Comparison of ENCODE assay signal across 8 cellular contexts in the genomic region with DNA sequence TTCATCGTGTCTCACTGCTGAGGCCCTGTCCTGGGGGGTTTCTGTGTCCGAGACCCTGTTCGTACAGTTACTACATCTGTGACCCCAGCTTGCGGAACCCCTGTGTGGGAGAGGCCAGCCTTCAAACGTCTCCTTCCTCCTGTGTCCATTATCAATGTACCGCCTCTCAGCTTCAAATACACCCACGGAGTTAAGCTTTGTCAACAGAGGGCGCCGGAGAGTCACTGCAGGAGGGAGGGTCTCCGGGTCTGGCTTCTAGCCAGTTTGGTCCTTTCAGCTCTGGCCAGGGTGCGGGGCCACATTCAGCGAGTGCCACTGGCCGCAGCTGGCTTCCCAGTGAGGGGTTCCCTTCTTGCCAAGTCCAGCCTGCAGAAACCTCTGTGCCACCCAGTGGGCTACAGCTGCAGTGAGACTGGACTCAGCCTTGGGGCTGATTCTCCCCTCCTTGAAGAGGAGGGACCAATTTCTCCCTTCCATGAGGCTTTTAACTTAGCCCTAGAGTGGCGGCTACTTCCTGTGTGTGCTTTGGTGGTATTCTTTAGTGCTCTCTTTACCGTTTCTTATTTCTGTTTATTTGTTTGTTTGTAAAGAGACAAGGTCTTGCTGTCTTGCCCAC. TPM values are rescaled to one million over a fixed set of nuclear protein-coding genes. Genes with fewer than 3 reads are reported as not detected.
A peak's percentile ranks its signal among the peaks of the same experiment; 100 is the strongest.
DNase-seq lines count a peak whose midpoint lies in the region; ATAC-seq, FAIRE-seq and TF ChIP-seq lines count a peak whose summit lies in the region.
"Not testable (repeated sequence)": the region's sequence is repeated elsewhere in the genome, so short reads cannot be mapped to it uniquely, and the experiment has no call there.

No MANE protein-coding gene starts in this region.

- not testable (repeated sequence) for H3K27me3 ChIP-seq in pancreas

- not testable (repeated sequence) for TF ChIP-seq EP300 in A549 (IDR thresholded peaks at IDR 0.05)

- H3K27ac Mint-ChIP-seq in central memory CD8-positive, alpha-beta T cell (ENCODE audit: low read depth) = not testable (repeated sequence)

- H3K27me3 Mint-ChIP-seq in central memory CD8-positive, alpha-beta T cell = not testable (repeated sequence)

- H3K79me2 ChIP-seq in OCI-LY7 (ENCODE audit: insufficient read depth, low read depth, low read length) = not testable (repeated sequence)

- H3K36me3 ChIP-seq in OCI-LY7 (ENCODE audit: insufficient read depth, low read length); pancreas: not testable (repeated sequence)

- H3K9me3 ChIP-seq in A549; OCI-LY7 (ENCODE audit: low read length); pancreas: not testable (repeated sequence)

- not testable (repeated sequence) for H3K4me3 Mint-ChIP-seq in central memory CD8-positive, alpha-beta T cell

- not testable (repeated sequence) for TF ChIP-seq POLR2A in A549 (IDR thresholded peaks at IDR 0.05; ENCODE audit: low read length)

- peak; percentile 59 to 65; a peak in 4 of 5 replicates for TF ChIP-seq RAD21 in A549 (conservative IDR thresholded peaks at IDR 0.05 in 1 of 2, IDR thresholded peaks at IDR 0.05 in 1 of 2)

- DNase-seq in A549 (ENCODE audit: low read depth in 1 of 2, low spot score in 1 of 2) = peak in 1 of 2 experiments; percentile 75
- not testable (repeated sequence) for DNase-seq in LNCaP clone FGC (ENCODE audit: low read depth); central memory CD8-positive, alpha-beta T cell (ENCODE audit: low spot score in 2 of 2); pancreas
- DNase-seq in OCI-LY7 (ENCODE audit: low spot score) = peak; percentile 74
- peak; percentile 57 for DNase-seq in activated CD4-positive, alpha-beta T cell treated with anti-CD3 and anti-CD28 coated beads for 48 hours
- peak; percentile 74 for DNase-seq in iPS DF 4.7 (ENCODE audit: extremely low read depth, low spot score)

- CTCF ChIA-PET in A549 (lab: Yijun Ruan, JAX) = interaction anchor here (1.1 kb wide), 1 partner anchor 87 kb away, joined by 3 read pairs; no protein-coding TSS in a partner anchor
- CTCF ChIA-PET in OCI-LY7 (lab: Charles Lee; ENCODE audit: unreplicated experiment) = not testable (repeated sequence)

- ATAC-seq in A549 (peak; percentile 52 to 84), pancreas (peak; percentile 70 to 94 (median 80))
- ATAC-seq in central memory CD8-positive, alpha-beta T cell (replicated peaks; ENCODE audit: extremely low read depth, poor library complexity, severe bottlenecking) = peak; percentile 67

- not testable (repeated sequence) for H3K4me3 ChIP-seq in A549; LNCaP clone FGC (ENCODE audit: low read depth, low read length); OCI-LY7 (ENCODE audit: low read depth, low read length, poor library complexity, severe bottlenecking); pancreas

- H3K4me1 ChIP-seq in A549; OCI-LY7 (ENCODE audit: insufficient read depth, low read length, poor library complexity, severe bottlenecking); pancreas: not testable (repeated sequence)

- not testable (repeated sequence) for FAIRE-seq in A549 (lab: Jason Lieb, UNC); pancreas (lab: Jason Lieb, UNC)

- TF ChIP-seq CTCF in A549 (IDR thresholded peaks at IDR 0.05) (peak; percentile 51), GM12872 (IDR thresholded peaks at IDR 0.05; ENCODE audit: insufficient read depth, low read depth, low read length) (peak; percentile 63), LNCaP clone FGC (IDR thresholded peaks at IDR 0.05; ENCODE audit: control insufficient read depth, extremely low read depth, insufficient read depth) (peak; percentile 58), OCI-LY7 (conservative IDR thresholded peaks at IDR 0.05; ENCODE audit: low read length) (peak; percentile 72)
- TF ChIP-seq CTCF in pancreas (IDR thresholded peaks at IDR 0.05) = not testable (repeated sequence)

- H3K36me3 Mint-ChIP-seq in central memory CD8-positive, alpha-beta T cell (ENCODE audit: insufficient read depth) = not testable (repeated sequence)

- not testable (repeated sequence) for H4K20me1 ChIP-seq in OCI-LY7 (ENCODE audit: insufficient read depth, low read length)

- H3K4me1 Mint-ChIP-seq in central memory CD8-positive, alpha-beta T cell = not testable (repeated sequence)

- 0 out of 2 replicates have a peak overlapping the region, but pooled peaks have one; percentile 37 for H2AFZ ChIP-seq in OCI-LY7 (ENCODE audit: low read length)

- peak overlapping the region in 1 of 2 experiments; percentile 52; a peak in 1 of 6 replicates for H3K27ac ChIP-seq in A549
- not testable (repeated sequence) for H3K27ac ChIP-seq in OCI-LY7 (ENCODE audit: low read depth, low read length, poor library complexity, severe bottlenecking); pancreas

- intact Hi-C loops in OCI-LY7 (cut with micrococcal nuclease; ENCODE audit: unreplicated experiment); pancreas (cut with DNase I): not testable (repeated sequence)

- WGBS in A549 (ENCODE audit: missing lambda C conversion rate) = 35% methylated on average over 14 of the region's 15 CpGs
- WGBS in pancreas, 2 donors = 12 to 23% methylated on average over 15 of the region's 15 CpGs

- POLR2A ChIA-PET in A549 (lab: Yijun Ruan, JAX); OCI-LY7 (lab: Charles Lee): not testable (repeated sequence)

- not testable (repeated sequence) for H3K9me2 ChIP-seq in OCI-LY7 (ENCODE audit: insufficient read depth, low read length)

- H3K4me2 ChIP-seq in A549 = not testable (repeated sequence)
- peak overlapping the region; percentile 39; the same call in 1 of the 2 replicates for H3K4me2 ChIP-seq in OCI-LY7 (ENCODE audit: low read length)

- not testable (repeated sequence) for BruUV-seq in OCI-LY7 (replicated peaks; lab: Mats Ljungman, UMichigan)

- not testable (repeated sequence) for H3K9me3 Mint-ChIP-seq in central memory CD8-positive, alpha-beta T cell

TF ChIP-seq in A549, 52 proteins besides CTCF, POLR2A, EP300 and RAD21:
- peak; percentile 57 for TF ChIP-seq SMC3 (IDR thresholded peaks at IDR 0.05)

RNA-seq across cellular contexts. Expression of gene FBL, which starts 35.4 kb away (rescaled TPM):
- polyA plus RNA-seq in A549 (2011; rRNA removed) = 716 and 970 TPM in 2 replicates
- 1,482 and 1,602 TPM in 2 replicates for polyA plus RNA-seq in A549 (2012; cell fraction: cytosol; rRNA removed)
- 1,051 and 1,057 TPM in 2 replicates for polyA plus RNA-seq in A549 (2012; cell fraction: nucleus; rRNA removed)
- polyA plus RNA-seq in A549 (2017; fragmentation: RNase III; extraction: RNeasy Plus Mini Kit Qiagen cat#74134 plus additional on column Dnase treatment) = 1,011 to 1,141 TPM (median 1,077 TPM) in 3 replicates
- 1,036 and 1,137 TPM in 2 replicates for polyA minus RNA-seq in A549 (2011; rRNA and poly(A)+ RNA removed)
- 305 and 336 TPM in 2 replicates for total RNA-seq in OCI-LY7 (2014; rRNA removed; shearing (Covaris generic))
- 365 and 376 TPM in 2 replicates for total RNA-seq in OCI-LY7 (2022)
- 100 to 1,000 TPM in 5 of 6 donors, 10 to 100 TPM in 1; 86.4 to 166 (median 109) TPM for total RNA-seq in pancreas
- polyA plus RNA-seq in pancreas = 100 to 1,000 TPM in 1 of 2 donors, 10 to 100 TPM in 1; 96.4 to 131 TPM

RNA-seq across cellular contexts. Expression of gene DYRK1B, which starts 47.6 kb away (rescaled TPM):
- polyA plus RNA-seq in A549 (2011; rRNA removed) (13.8 and 17.3 TPM in 2 replicates), A549 (2017; fragmentation: RNase III; extraction: RNeasy Plus Mini Kit Qiagen cat#74134 plus additional on column Dnase treatment) (12.9 to 21.2 TPM (median 18.6 TPM) in 3 replicates), pancreas (10 to 100 TPM; 12.8 to 20.6 TPM)
- polyA plus RNA-seq in A549 (2012; cell fraction: cytosol; rRNA removed) = 10.5 and 14.7 TPM in 2 replicates
- polyA plus RNA-seq in A549 (2012; cell fraction: nucleus; rRNA removed) = 43.9 and 45.3 TPM in 2 replicates
- polyA minus RNA-seq in A549 (2011; rRNA and poly(A)+ RNA removed) = 37.2 and 47.0 TPM in 2 replicates
- total RNA-seq in OCI-LY7 (2014; rRNA removed; shearing (Covaris generic)) = 2.0 and 3.0 TPM in 2 replicates
- total RNA-seq in OCI-LY7 (2022) (7.4 and 9.2 TPM in 2 replicates), pancreas (10 to 100 TPM in 1 of 6 donors, 1 to 10 TPM in 5; 6.2 to 14.1 (median 7.5) TPM)

RNA-seq across cellular contexts. Expression of gene FCGBP, which starts 52.8 kb away (rescaled TPM):
- polyA plus RNA-seq in A549 (2011; rRNA removed) (1.4 and 2.8 TPM in 2 replicates), A549 (2017; fragmentation: RNase III; extraction: RNeasy Plus Mini Kit Qiagen cat#74134 plus additional on column Dnase treatment) (0.61 to 0.74 TPM (median 0.62 TPM) in 3 replicates), pancreas (1 to 10 TPM; 1.4 to 7.5 TPM)
- polyA plus RNA-seq in A549 (2012; cell fraction: cytosol; rRNA removed) = 0.66 and 0.70 TPM in 2 replicates
- polyA plus RNA-seq in A549 (2012; cell fraction: nucleus; rRNA removed) = 3.4 and 4.9 TPM in 2 replicates
- 12.8 and 17.6 TPM in 2 replicates for polyA minus RNA-seq in A549 (2011; rRNA and poly(A)+ RNA removed)
- total RNA-seq in OCI-LY7 (2014; rRNA removed; shearing (Covaris generic)) = 0.21 and 0.41 TPM in 2 replicates
- total RNA-seq in OCI-LY7 (2022) (1.1 and 1.7 TPM in 2 replicates), pancreas (100 to 1,000 TPM in 1 of 6 donors, 10 to 100 TPM in 4, 1 to 10 TPM in 1; 9.2 to 118 (median 47.5) TPM)
